In the genomic region with DNA sequence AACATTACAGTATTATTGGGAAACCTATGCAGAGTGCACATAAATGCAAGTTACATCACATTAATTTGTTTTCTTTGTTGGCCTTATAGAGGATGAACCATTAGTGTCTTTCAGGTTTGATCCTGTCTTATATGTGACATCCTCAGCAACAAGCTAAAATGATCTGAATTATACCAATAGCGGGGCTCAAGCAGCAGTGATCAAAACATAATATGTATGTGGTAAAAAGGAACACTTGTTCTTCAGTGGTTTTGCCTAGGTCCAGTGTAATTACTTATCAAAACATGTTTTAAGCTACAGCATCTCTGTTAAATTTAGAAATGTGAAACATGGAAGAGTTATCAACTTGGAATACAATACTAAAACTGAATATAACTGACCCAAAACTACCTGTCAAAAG, we compare ENCODE assay signal across 19 cellular contexts.
"Had no signal": no experiment of that assay in that cellular context is flagged by ENCODE, and none has a peak within 500 bp of the region (broad histone marks: within the 10 kb centered on the region; RNA-seq: fewer than 3 reads in every experiment).

No MANE protein-coding gene starts in this region.

- DNase-seq: activated CD4-positive, alpha-beta T cell treated with anti-CD3 and anti-CD28 coated beads, Interleukin-2, amount 50 U/mL, for 48 hours; activated CD4-positive, CD25-positive, alpha-beta regulatory T cell; activated gamma-delta T cell; adrenal gland; central memory CD4-positive, alpha-beta T cell; cortex of kidney; effector CD8-positive, alpha-beta T cell; foreskin melanocyte; heart left ventricle; left ventricle myocardium inferior; mesendoderm; posterior cingulate gyrus; SHP77; small intestine; stimulated activated naive B cell treated with anti-CD40 and anti-IgM and Interleukin-4, amounts not matched to agents 10 μg/mL and 1 μg/mL and 100 μg/mL, for 72 hours; T-helper 17 cell; upper lobe of left lung had no signal

- H3K9me3 ChIP-seq: adrenal gland, heart left ventricle, left ventricle myocardium inferior, right atrium auricular region, suprapubic skin, upper lobe of left lung had no signal

- H3K4me3 ChIP-seq: adrenal gland, heart left ventricle, left ventricle myocardium inferior, right atrium auricular region, suprapubic skin, upper lobe of left lung had no signal

- H3K4me3 Mint-ChIP-seq: stimulated activated naive B cell treated with anti-CD40 and anti-IgM and Interleukin-4, amounts not matched to agents 10 μg/mL and 1 μg/mL and 100 μg/mL, for 72 hours; T-helper 17 cell had no signal

- H3K27ac ChIP-seq: adrenal gland, left ventricle myocardium inferior, right atrium auricular region, suprapubic skin, upper lobe of left lung had no signal

- H3K27ac Mint-ChIP-seq: stimulated activated naive B cell treated with anti-CD40 and anti-IgM and Interleukin-4, amounts not matched to agents 10 μg/mL and 1 μg/mL and 100 μg/mL, for 72 hours; T-helper 17 cell had no signal

- H3K27me3 Mint-ChIP-seq: stimulated activated naive B cell treated with anti-CD40 and anti-IgM and Interleukin-4, amounts not matched to agents 10 μg/mL and 1 μg/mL and 100 μg/mL, for 72 hours; T-helper 17 cell had no signal

- H3K4me1 ChIP-seq: adrenal gland, left ventricle myocardium inferior, right atrium auricular region, suprapubic skin, upper lobe of left lung had no signal

- ATAC-seq: heart left ventricle; stimulated activated naive B cell treated with anti-CD40 and anti-IgM and Interleukin-4, amounts not matched to agents 10 μg/mL and 1 μg/mL and 100 μg/mL, for 72 hours; T-helper 17 cell had no signal

- H3K9me3 Mint-ChIP-seq: stimulated activated naive B cell treated with anti-CD40 and anti-IgM and Interleukin-4, amounts not matched to agents 10 μg/mL and 1 μg/mL and 100 μg/mL, for 72 hours had no signal

- H3K27me3 ChIP-seq: adrenal gland, heart left ventricle, right atrium auricular region, suprapubic skin, upper lobe of left lung had no signal
